ENCODE assay signal across 27 cellular contexts in the genomic region with DNA sequence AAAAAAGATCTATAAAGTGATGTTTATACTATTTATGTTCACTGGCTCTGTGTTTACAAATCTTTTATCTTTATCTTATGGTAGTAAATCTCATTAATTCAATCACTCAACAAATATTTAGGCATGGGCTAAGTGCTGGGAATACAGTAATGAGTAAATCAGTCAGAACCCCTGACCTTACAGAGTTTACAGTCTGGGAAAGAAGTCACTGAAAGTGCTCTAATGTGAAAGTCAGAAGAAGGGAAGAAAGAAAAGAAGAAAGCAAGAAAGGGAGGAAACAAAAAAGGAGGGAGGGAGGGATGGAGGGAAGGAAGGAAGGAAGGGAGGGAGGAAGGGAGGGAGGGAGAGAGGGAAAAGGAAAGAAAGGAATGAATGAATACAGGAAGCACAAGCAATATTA.
"Had no signal": no experiment of that assay in that cellular context is flagged by ENCODE, and none has a peak within 500 bp of the region (broad histone marks: within the 10 kb centered on the region; RNA-seq: fewer than 3 reads in every experiment).

No MANE protein-coding gene starts in this region.

- H3K9me3 Mint-ChIP-seq: activated CD4-positive, alpha-beta memory T cell treated with anti-CD3 and anti-CD28 coated beads, Interleukin-2, amount 10 ng/mL, durations not matched to agents 7 days and 5 days; activated naive CD4-positive, alpha-beta T cell treated with anti-CD3 and anti-CD28 coated beads, Interleukin-2, amount 10 ng/mL, durations not matched to agents 7 days and 5 days; activated naive CD8-positive, alpha-beta T cell treated with anti-CD3 and anti-CD28 coated beads for 36 hours; activated T-helper 17 cell treated with anti-CD3 and anti-CD28 coated beads, Interleukin-2, amount 50 U/mL, for 72 hours; T-cell had no signal

- DNase-seq: activated CD4-positive, alpha-beta memory T cell treated with anti-CD3 and anti-CD28 coated beads, Interleukin-2, amount 10 ng/mL, durations not matched to agents 7 days and 5 days; activated CD4-positive, alpha-beta T cell treated with anti-CD3 and anti-CD28 coated beads for 36 hours; activated CD4-positive, alpha-beta T cell treated with anti-CD3 and anti-CD28 coated beads, Interleukin-2, amount 50 U/mL, for 1 hour; activated gamma-delta T cell treated with Interleukin-2 at 50 U/mL for 16 hours; activated naive CD4-positive, alpha-beta T cell treated with anti-CD3 and anti-CD28 coated beads, Interleukin-2, amount 10 ng/mL, durations not matched to agents 7 days and 5 days; activated naive CD8-positive, alpha-beta T cell treated with anti-CD3 and anti-CD28 coated beads for 36 hours; activated T-cell treated with anti-CD3 and anti-CD28 coated beads for 4 hours; activated T-cell treated with anti-CD3 and anti-CD28 coated beads, Interleukin-2, amount 50 U/mL, for 48 hours; anterior cingulate cortex; central memory CD4-positive, alpha-beta T cell; Kasumi-1; KBM-7; NCI-H1048; NCI-H146; NCI-H187 treated with DMSO at 0.1 percent for 48 hours; NCI-H2081 treated with DMSO at 0.1 percent for 48 hours; NCI-H446; NCI-H524; NK-92 treated with Interleukin-12 subunit alpha and Interleukin-12 subunit beta, amount 100 ng/mL, for 24 hours; OCI-M1; RPMI8226; T-cell; T-helper 2 cell had no signal

- H3K4me3 Mint-ChIP-seq: activated CD4-positive, alpha-beta memory T cell treated with anti-CD3 and anti-CD28 coated beads, Interleukin-2, amount 10 ng/mL, durations not matched to agents 7 days and 5 days; activated CD4-positive, alpha-beta T cell treated with anti-CD3 and anti-CD28 coated beads for 36 hours; activated naive CD4-positive, alpha-beta T cell treated with anti-CD3 and anti-CD28 coated beads, Interleukin-2, amount 10 ng/mL, durations not matched to agents 7 days and 5 days; activated naive CD8-positive, alpha-beta T cell treated with anti-CD3 and anti-CD28 coated beads for 36 hours; activated T-helper 17 cell treated with anti-CD3 and anti-CD28 coated beads, Interleukin-2, amount 50 U/mL, for 72 hours; T-cell had no signal

- H3K4me1 Mint-ChIP-seq: activated CD4-positive, alpha-beta memory T cell treated with anti-CD3 and anti-CD28 coated beads, Interleukin-2, amount 10 ng/mL, durations not matched to agents 7 days and 5 days; activated CD4-positive, alpha-beta T cell treated with anti-CD3 and anti-CD28 coated beads for 36 hours; activated naive CD4-positive, alpha-beta T cell treated with anti-CD3 and anti-CD28 coated beads, Interleukin-2, amount 10 ng/mL, durations not matched to agents 7 days and 5 days; activated naive CD8-positive, alpha-beta T cell treated with anti-CD3 and anti-CD28 coated beads for 36 hours; activated T-helper 17 cell treated with anti-CD3 and anti-CD28 coated beads, Interleukin-2, amount 50 U/mL, for 72 hours; T-cell had no signal

- H3K27ac ChIP-seq: breast epithelium, SK-N-MC, VCaP had no signal

- H3K27ac Mint-ChIP-seq: activated CD4-positive, alpha-beta memory T cell treated with anti-CD3 and anti-CD28 coated beads, Interleukin-2, amount 10 ng/mL, durations not matched to agents 7 days and 5 days; activated CD4-positive, alpha-beta T cell treated with anti-CD3 and anti-CD28 coated beads for 36 hours; activated naive CD4-positive, alpha-beta T cell treated with anti-CD3 and anti-CD28 coated beads, Interleukin-2, amount 10 ng/mL, durations not matched to agents 7 days and 5 days; activated naive CD8-positive, alpha-beta T cell treated with anti-CD3 and anti-CD28 coated beads for 36 hours; activated T-helper 17 cell treated with anti-CD3 and anti-CD28 coated beads, Interleukin-2, amount 50 U/mL, for 72 hours; T-cell had no signal

- H3K27me3 Mint-ChIP-seq: activated CD4-positive, alpha-beta memory T cell treated with anti-CD3 and anti-CD28 coated beads, Interleukin-2, amount 10 ng/mL, durations not matched to agents 7 days and 5 days; activated CD4-positive, alpha-beta T cell treated with anti-CD3 and anti-CD28 coated beads for 36 hours; activated naive CD4-positive, alpha-beta T cell treated with anti-CD3 and anti-CD28 coated beads, Interleukin-2, amount 10 ng/mL, durations not matched to agents 7 days and 5 days; activated naive CD8-positive, alpha-beta T cell treated with anti-CD3 and anti-CD28 coated beads for 36 hours; activated T-helper 17 cell treated with anti-CD3 and anti-CD28 coated beads, Interleukin-2, amount 50 U/mL, for 72 hours; T-cell had no signal

- H3K36me3 Mint-ChIP-seq: activated naive CD4-positive, alpha-beta T cell treated with anti-CD3 and anti-CD28 coated beads, Interleukin-2, amount 10 ng/mL, durations not matched to agents 7 days and 5 days; activated naive CD8-positive, alpha-beta T cell treated with anti-CD3 and anti-CD28 coated beads for 36 hours; T-cell had no signal
